ENCODE assay signal across 10 cellular contexts in genomic region chr1:167273027-167273800, GRCh38. TPM values are rescaled to one million over a fixed set of nuclear protein-coding genes. Genes with fewer than 3 reads are reported as not detected.
DNase-seq lines count a peak whose midpoint lies in the region; ATAC-seq and TF ChIP-seq lines count a peak whose summit lies in the region.
"Had no signal": no experiment of that assay in that cellular context is flagged by ENCODE, and none has a peak within 500 bp of the region (broad histone marks: within the 10 kb centered on the region; RNA-seq: fewer than 3 reads in every experiment).

No MANE protein-coding gene starts in this region.

- TF ChIP-seq CTCF in AG04449 (IDR thresholded peaks at IDR 0.05; ENCODE audit: insufficient read depth, low read length, missing control alignments) (no peak), esophagus squamous epithelium (IDR thresholded peaks at IDR 0.05) (no peak)

- CTCF ChIA-PET in AG04449 (lab: Yijun Ruan, JAX), result interaction anchor here (0.8 to 2.6 kb wide), 7 partner anchors 10 to 267 kb away, joined by 3 to 9 read pairs (median 4); partner anchors contain the start of gene POU2F1

- H3K36me3 ChIP-seq in GM23248 (ENCODE audit: low read depth), result no peaks in the 10 kb centered on the region
- no peaks in the 10 kb centered on the region for H3K36me3 ChIP-seq in esophagus squamous epithelium

- peaks cover 50% of the 10 kb centered on the region for H3K79me2 ChIP-seq in GM23248 (ENCODE audit: insufficient read depth)

- intact Hi-C loops in esophagus squamous epithelium (cut with DNase I), result no loop called here

- POLR2A ChIA-PET in AG04449 (lab: Yijun Ruan, JAX), result no interaction called here

- H3K27me3 ChIP-seq in GM23248 (replicated peaks; ENCODE audit: insufficient read depth) (no peaks in the 10 kb centered on the region), esophagus squamous epithelium (no peaks in the 10 kb centered on the region)

- H3K27ac ChIP-seq in GM23248 (no peak overlapping the region), esophagus squamous epithelium (no peak overlapping the region)

- in situ Hi-C loops in GM23248 (cut with MboI), result loop anchor here (25.0 kb wide), 1 partner anchor 264 kb away; no protein-coding TSS in a partner anchor

- H3K9me2 ChIP-seq in GM23248 (ENCODE audit: insufficient read depth), result no peaks in the 10 kb centered on the region

- no peaks in the 10 kb centered on the region for H3F3A ChIP-seq in GM23248 (ENCODE audit: insufficient read depth)

- no peak overlapping the region for H3K4me3 ChIP-seq in AG04449 (ENCODE audit: low read depth, low read length)
- H3K4me3 ChIP-seq in GM23248, result no peak overlapping the region
- no peak overlapping the region for H3K4me3 ChIP-seq in esophagus squamous epithelium

- H3K4me1 ChIP-seq in GM23248 (ENCODE audit: insufficient read depth) (no peaks in the 10 kb centered on the region), esophagus squamous epithelium (peaks cover 0 to 28% (median 1%) of the 10 kb centered on the region in 3 donors)

- ATAC-seq in GM19351 (IDR thresholded peaks at IDR 0.05; ENCODE audit: unreplicated experiment), result no peak
- ATAC-seq in GM19452 (IDR thresholded peaks at IDR 0.05; ENCODE audit: unreplicated experiment), result no peak

- 75 to 81% methylated on average over 11 to 12 of the region's 12 CpGs for WGBS in GM23248 (ENCODE audit: low coverage in 1 of 2, low lambda C conversion rate in 2 of 2, missing lambda C conversion rate in 2 of 2), 2 experiments
- WGBS in esophagus squamous epithelium, 2 donors, result 65 to 88% methylated on average over 7 to 11 of the region's 12 CpGs

- no peak overlapping the region for H3K4me2 ChIP-seq in GM23248 (ENCODE audit: unreplicated experiment)

- peak; percentile 26 for DNase-seq in AG04449 (ENCODE audit: low read depth, low spot score)
- peak; percentile 8 for DNase-seq in GM23248
- DNase-seq in NCI-H446 (lab: John Stamatoyannopoulos, UW), result peak; percentile 74 to 93
- peak; percentile 72 for DNase-seq in fibroblast of gingiva (ENCODE audit: low read depth)
- DNase-seq in amniotic stem cell (lab: John Stamatoyannopoulos, UW), result no peak
- DNase-seq in esophagus squamous epithelium (lab: John Stamatoyannopoulos, UW), result no peak
- DNase-seq: activated naive CD4-positive, alpha-beta T cell; T1000 had no signal

- no peak overlapping the region for H2AFZ ChIP-seq in GM23248

- 0 out of 2 replicates have a peak, but pooled peaks cover 3% of the 10 kb centered on the region for H4K20me1 ChIP-seq in GM23248 (ENCODE audit: insufficient read depth)

- no peak for TF ChIP-seq POLR2A in esophagus squamous epithelium (IDR thresholded peaks at IDR 0.05)

- H3K9me3 ChIP-seq in GM23248 (ENCODE audit: low read depth) (no peaks in the 10 kb centered on the region), esophagus squamous epithelium (no peaks in the 10 kb centered on the region)

- no peak overlapping the region for H3K9ac ChIP-seq in GM23248

RNA-seq across cellular contexts. Expression of gene POU2F1, which starts 52.5 kb away (rescaled TPM):
- 2.3 and 3.4 TPM in 2 replicates for total RNA-seq in GM23248 (2014; rRNA removed; shearing (Covaris generic))
- polyA plus RNA-seq in GM23248 (2016; fragmentation: Nextera tagmentation; extraction: Ambion mirVana), result 3.7 TPM in 2 replicates
- 10 to 100 TPM in 1 of 4 donors, 1 to 10 TPM in 3; 7.8 to 10.5 (median 9.2) TPM for total RNA-seq in esophagus squamous epithelium

Comparison
In these comparisons a context has a peak if more than half of its experiments do, and no peak if none do; other contexts are left out.
1. DNase-seq: peak in AG04449 (single experiment), GM23248 (single experiment), NCI-H446 (2 of 2) and fibroblast of gingiva (single experiment); none in amniotic stem cell (single experiment) and esophagus squamous epithelium (single experiment).